In the genomic region with DNA sequence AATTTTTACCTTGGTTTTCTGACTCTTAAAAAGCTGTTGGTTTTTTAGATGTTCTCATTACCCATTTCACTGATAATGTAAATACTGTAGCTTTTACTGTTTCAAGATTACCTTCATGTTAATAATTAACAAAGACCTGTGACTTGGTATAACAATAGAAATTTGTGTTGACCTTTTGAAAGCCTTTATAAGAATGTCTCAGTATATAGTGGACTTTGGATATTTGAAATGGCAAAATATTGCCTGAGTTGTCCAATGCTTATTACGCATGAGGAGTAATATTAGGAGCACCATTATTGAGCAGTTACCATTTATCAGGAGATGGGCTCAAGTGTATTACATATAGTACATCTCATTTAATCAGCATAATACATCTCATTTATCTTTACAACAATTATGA, we compare ENCODE assay signal across 22 cellular contexts.
"Had no signal": no experiment of that assay in that cellular context is flagged by ENCODE, and none has a peak within 500 bp of the region (broad histone marks: within the 10 kb centered on the region; RNA-seq: fewer than 3 reads in every experiment).

No MANE protein-coding gene starts in this region.

- H3K27me3 ChIP-seq: foreskin keratinocyte, left lung, ovary, right atrium auricular region, uterus had no signal

- H3K9me3 ChIP-seq: left lung, ovary, psoas muscle, right atrium auricular region, uterus had no signal

- H3K4me1 ChIP-seq: right atrium auricular region, uterus had no signal

- DNase-seq: activated CD4-positive, alpha-beta T cell treated with anti-CD3 and anti-CD28 coated beads, Interleukin-2, amount 50 U/mL, for 4 hours; activated naive CD4-positive, alpha-beta T cell treated with anti-CD3 and anti-CD28 coated beads for 36 hours; activated naive CD8-positive, alpha-beta T cell treated with anti-CD3 and anti-CD28 coated beads, Interleukin-2, amount 10 ng/mL, durations not matched to agents 7 days and 5 days; activated T-cell treated with anti-CD3 and anti-CD28 coated beads, Interleukin-2, amount 50 U/mL, for 48 hours; amygdala; cerebellar nuclear complex; effector CD4-positive, alpha-beta T cell; foreskin keratinocyte; immature natural killer cell; left lung; ovary; psoas muscle; stimulated activated CD4-positive, alpha-beta T cell treated with anti-CD3 and anti-CD28 coated beads, Interleukin-12 subunit alpha, Interleukin-12 subunit beta, amount 100 ng/mL, for 4 hours; stimulated activated CD4-positive, alpha-beta T cell treated with anti-CD3 and anti-CD28 coated beads, Interleukin-4, amount 100 ng/mL, for 4 hours; stimulated activated naive CD8-positive, alpha-beta T cell treated with anti-CD3 and anti-CD28 coated beads, Interleukin-15, Interleukin-2, amounts not matched to agents 100 U/mL and 50 U/mL, for 24 hours; substantia nigra; T1000; trophoblast cell; uterus had no signal

- H3K27ac ChIP-seq: foreskin keratinocyte, left lung, ovary, psoas muscle, right atrium auricular region, uterus had no signal

- ATAC-seq: foreskin keratinocyte; left lung; natural killer cell treated with Interleukin-12 subunit alpha and Interleukin-12 subunit beta and Interleukin-15 and Interleukin-18, amount 100 ng/mL, for 72 hours; psoas muscle; stimulated activated naive CD8-positive, alpha-beta T cell treated with anti-CD3 and anti-CD28 coated beads, Interleukin-15, Interleukin-2, amounts not matched to agents 100 U/mL and 50 U/mL, for 24 hours; WTC11 had no signal

- H3K36me3 ChIP-seq: left lung, ovary, right atrium auricular region, uterus had no signal

- H3K4me3 ChIP-seq: left lung, ovary, psoas muscle, right atrium auricular region, uterus had no signal
